2 cellular contexts compared by ENCODE assay signal in the genomic region with DNA sequence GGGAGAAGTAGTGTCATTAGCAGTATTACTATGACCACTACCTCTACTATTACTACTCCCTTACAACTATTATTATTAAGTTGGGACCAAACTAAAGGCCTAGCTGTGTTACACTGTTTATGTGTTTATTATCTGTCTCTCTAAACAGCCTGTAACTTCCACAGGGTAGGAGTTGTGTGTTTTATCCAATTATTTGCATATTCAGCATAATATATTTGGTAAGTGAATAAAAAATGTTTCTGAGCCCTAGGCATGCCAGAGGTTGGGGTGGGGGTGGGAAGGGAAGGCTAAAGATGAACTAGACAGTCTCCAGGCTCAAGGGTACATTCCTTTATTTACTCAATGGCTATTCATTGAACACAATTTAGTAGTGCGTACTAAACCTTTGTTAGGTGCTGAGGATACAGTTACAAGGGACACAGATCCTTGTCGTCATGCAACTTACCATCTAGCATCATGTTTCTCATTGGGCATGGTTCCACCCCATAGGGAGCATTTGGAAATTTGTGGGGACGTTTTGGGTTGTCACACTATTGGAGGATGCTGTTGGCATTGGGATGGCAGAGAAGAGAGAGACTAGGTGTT.
TF ChIP-seq lines count a peak whose summit lies in the region.

No MANE protein-coding gene starts in this region.

TF ChIP-seq in K562, 482 proteins besides CTCF, POLR2A, EP300 and RAD21 (continued from another document and continues in another):
- TF ChIP-seq, protein P1, sequence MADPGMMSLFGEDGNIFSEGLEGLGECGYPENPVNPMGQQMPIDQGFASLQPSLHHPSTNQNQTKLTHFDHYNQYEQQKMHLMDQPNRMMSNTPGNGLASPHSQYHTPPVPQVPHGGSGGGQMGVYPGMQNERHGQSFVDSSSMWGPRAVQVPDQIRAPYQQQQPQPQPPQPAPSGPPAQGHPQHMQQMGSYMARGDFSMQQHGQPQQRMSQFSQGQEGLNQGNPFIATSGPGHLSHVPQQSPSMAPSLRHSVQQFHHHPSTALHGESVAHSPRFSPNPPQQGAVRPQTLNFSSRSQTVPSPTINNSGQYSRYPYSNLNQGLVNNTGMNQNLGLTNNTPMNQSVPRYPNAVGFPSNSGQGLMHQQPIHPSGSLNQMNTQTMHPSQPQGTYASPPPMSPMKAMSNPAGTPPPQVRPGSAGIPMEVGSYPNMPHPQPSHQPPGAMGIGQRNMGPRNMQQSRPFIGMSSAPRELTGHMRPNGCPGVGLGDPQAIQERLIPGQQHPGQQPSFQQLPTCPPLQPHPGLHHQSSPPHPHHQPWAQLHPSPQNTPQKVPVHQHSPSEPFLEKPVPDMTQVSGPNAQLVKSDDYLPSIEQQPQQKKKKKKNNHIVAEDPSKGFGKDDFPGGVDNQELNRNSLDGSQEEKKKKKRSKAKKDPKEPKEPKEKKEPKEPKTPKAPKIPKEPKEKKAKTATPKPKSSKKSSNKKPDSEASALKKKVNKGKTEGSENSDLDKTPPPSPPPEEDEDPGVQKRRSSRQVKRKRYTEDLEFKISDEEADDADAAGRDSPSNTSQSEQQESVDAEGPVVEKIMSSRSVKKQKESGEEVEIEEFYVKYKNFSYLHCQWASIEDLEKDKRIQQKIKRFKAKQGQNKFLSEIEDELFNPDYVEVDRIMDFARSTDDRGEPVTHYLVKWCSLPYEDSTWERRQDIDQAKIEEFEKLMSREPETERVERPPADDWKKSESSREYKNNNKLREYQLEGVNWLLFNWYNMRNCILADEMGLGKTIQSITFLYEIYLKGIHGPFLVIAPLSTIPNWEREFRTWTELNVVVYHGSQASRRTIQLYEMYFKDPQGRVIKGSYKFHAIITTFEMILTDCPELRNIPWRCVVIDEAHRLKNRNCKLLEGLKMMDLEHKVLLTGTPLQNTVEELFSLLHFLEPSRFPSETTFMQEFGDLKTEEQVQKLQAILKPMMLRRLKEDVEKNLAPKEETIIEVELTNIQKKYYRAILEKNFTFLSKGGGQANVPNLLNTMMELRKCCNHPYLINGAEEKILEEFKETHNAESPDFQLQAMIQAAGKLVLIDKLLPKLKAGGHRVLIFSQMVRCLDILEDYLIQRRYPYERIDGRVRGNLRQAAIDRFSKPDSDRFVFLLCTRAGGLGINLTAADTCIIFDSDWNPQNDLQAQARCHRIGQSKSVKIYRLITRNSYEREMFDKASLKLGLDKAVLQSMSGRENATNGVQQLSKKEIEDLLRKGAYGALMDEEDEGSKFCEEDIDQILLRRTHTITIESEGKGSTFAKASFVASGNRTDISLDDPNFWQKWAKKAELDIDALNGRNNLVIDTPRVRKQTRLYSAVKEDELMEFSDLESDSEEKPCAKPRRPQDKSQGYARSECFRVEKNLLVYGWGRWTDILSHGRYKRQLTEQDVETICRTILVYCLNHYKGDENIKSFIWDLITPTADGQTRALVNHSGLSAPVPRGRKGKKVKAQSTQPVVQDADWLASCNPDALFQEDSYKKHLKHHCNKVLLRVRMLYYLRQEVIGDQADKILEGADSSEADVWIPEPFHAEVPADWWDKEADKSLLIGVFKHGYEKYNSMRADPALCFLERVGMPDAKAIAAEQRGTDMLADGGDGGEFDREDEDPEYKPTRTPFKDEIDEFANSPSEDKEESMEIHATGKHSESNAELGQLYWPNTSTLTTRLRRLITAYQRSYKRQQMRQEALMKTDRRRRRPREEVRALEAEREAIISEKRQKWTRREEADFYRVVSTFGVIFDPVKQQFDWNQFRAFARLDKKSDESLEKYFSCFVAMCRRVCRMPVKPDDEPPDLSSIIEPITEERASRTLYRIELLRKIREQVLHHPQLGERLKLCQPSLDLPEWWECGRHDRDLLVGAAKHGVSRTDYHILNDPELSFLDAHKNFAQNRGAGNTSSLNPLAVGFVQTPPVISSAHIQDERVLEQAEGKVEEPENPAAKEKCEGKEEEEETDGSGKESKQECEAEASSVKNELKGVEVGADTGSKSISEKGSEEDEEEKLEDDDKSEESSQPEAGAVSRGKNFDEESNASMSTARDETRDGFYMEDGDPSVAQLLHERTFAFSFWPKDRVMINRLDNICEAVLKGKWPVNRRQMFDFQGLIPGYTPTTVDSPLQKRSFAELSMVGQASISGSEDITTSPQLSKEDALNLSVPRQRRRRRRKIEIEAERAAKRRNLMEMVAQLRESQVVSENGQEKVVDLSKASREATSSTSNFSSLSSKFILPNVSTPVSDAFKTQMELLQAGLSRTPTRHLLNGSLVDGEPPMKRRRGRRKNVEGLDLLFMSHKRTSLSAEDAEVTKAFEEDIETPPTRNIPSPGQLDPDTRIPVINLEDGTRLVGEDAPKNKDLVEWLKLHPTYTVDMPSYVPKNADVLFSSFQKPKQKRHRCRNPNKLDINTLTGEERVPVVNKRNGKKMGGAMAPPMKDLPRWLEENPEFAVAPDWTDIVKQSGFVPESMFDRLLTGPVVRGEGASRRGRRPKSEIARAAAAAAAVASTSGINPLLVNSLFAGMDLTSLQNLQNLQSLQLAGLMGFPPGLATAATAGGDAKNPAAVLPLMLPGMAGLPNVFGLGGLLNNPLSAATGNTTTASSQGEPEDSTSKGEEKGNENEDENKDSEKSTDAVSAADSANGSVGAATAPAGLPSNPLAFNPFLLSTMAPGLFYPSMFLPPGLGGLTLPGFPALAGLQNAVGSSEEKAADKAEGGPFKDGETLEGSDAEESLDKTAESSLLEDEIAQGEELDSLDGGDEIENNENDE (IDR thresholded peaks at IDR 0.05; ENCODE audit: low read depth, low read length), result no peak
- TF ChIP-seq, protein P2, sequence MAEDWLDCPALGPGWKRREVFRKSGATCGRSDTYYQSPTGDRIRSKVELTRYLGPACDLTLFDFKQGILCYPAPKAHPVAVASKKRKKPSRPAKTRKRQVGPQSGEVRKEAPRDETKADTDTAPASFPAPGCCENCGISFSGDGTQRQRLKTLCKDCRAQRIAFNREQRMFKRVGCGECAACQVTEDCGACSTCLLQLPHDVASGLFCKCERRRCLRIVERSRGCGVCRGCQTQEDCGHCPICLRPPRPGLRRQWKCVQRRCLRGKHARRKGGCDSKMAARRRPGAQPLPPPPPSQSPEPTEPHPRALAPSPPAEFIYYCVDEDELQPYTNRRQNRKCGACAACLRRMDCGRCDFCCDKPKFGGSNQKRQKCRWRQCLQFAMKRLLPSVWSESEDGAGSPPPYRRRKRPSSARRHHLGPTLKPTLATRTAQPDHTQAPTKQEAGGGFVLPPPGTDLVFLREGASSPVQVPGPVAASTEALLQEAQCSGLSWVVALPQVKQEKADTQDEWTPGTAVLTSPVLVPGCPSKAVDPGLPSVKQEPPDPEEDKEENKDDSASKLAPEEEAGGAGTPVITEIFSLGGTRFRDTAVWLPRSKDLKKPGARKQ (CRISPR knock-in tag; IDR thresholded peaks at IDR 0.05), result no peak
- TF ChIP-seq SRF (CRISPR knock-in tag; IDR thresholded peaks at IDR 0.05) (no peak), HNRNPL (IDR thresholded peaks at IDR 0.05; ENCODE audit: low read depth, low read length) (no peak), PML (IDR thresholded peaks at IDR 0.05; ENCODE audit: low read length) (no peak)
- TF ChIP-seq, protein P3, sequence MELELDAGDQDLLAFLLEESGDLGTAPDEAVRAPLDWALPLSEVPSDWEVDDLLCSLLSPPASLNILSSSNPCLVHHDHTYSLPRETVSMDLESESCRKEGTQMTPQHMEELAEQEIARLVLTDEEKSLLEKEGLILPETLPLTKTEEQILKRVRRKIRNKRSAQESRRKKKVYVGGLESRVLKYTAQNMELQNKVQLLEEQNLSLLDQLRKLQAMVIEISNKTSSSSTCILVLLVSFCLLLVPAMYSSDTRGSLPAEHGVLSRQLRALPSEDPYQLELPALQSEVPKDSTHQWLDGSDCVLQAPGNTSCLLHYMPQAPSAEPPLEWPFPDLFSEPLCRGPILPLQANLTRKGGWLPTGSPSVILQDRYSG (tag; conservative IDR thresholded peaks at IDR 0.05; ENCODE audit: low read depth), result no peak

TF ChIP-seq in HepG2, 621 proteins besides CTCF, POLR2A, EP300 and RAD21 (continued from another document and continues in another):
- 0 out of 2 replicates have a peak, but pooled peaks have one; percentile 25 for TF ChIP-seq ZNF644 (CRISPR knock-in tag; IDR thresholded peaks at IDR 0.05; ENCODE audit: low read depth)
- no peak for TF ChIP-seq ZNF572 (CRISPR knock-in tag; IDR thresholded peaks at IDR 0.05)
- TF ChIP-seq, protein P4, sequence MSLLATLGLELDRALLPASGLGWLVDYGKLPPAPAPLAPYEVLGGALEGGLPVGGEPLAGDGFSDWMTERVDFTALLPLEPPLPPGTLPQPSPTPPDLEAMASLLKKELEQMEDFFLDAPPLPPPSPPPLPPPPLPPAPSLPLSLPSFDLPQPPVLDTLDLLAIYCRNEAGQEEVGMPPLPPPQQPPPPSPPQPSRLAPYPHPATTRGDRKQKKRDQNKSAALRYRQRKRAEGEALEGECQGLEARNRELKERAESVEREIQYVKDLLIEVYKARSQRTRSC (CRISPR knock-in tag; IDR thresholded peaks at IDR 0.05; ENCODE audit: low read depth), result no peak
- no peak; the same call in 1 of the 2 replicates for TF ChIP-seq HDAC1 (CRISPR knock-in tag; IDR thresholded peaks at IDR 0.05)
- no peak for TF ChIP-seq ATAD3A (CRISPR knock-in tag; IDR thresholded peaks at IDR 0.05)
- TF ChIP-seq, protein P5, sequence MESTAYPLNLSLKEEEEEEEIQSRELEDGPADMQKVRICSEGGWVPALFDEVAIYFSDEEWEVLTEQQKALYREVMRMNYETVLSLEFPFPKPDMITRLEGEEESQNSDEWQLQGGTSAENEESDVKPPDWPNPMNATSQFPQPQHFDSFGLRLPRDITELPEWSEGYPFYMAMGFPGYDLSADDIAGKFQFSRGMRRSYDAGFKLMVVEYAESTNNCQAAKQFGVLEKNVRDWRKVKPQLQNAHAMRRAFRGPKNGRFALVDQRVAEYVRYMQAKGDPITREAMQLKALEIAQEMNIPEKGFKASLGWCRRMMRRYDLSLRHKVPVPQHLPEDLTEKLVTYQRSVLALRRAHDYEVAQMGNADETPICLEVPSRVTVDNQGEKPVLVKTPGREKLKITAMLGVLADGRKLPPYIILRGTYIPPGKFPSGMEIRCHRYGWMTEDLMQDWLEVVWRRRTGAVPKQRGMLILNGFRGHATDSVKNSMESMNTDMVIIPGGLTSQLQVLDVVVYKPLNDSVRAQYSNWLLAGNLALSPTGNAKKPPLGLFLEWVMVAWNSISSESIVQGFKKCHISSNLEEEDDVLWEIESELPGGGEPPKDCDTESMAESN (CRISPR knock-in tag; conservative IDR thresholded peaks at IDR 0.05), result 0 out of 2 replicates have a peak, but pooled peaks have one; percentile 36
- TF ChIP-seq AKAP8 (CRISPR knock-in tag; IDR thresholded peaks at IDR 0.05), result no peak
- TF ChIP-seq EHMT2 (IDR thresholded peaks at IDR 0.05; ENCODE audit: borderline replicate concordance, low read depth, low read length), result 0 out of 2 replicates have a peak, but pooled peaks have one; percentile 25
- TF ChIP-seq KDM1A (CRISPR knock-in tag; IDR thresholded peaks at IDR 0.05), result no peak
- no peak for TF ChIP-seq SSRP1 (CRISPR knock-in tag; IDR thresholded peaks at IDR 0.05)
- TF ChIP-seq, protein P6, sequence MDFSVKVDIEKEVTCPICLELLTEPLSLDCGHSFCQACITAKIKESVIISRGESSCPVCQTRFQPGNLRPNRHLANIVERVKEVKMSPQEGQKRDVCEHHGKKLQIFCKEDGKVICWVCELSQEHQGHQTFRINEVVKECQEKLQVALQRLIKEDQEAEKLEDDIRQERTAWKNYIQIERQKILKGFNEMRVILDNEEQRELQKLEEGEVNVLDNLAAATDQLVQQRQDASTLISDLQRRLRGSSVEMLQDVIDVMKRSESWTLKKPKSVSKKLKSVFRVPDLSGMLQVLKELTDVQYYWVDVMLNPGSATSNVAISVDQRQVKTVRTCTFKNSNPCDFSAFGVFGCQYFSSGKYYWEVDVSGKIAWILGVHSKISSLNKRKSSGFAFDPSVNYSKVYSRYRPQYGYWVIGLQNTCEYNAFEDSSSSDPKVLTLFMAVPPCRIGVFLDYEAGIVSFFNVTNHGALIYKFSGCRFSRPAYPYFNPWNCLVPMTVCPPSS (IDR thresholded peaks at IDR 0.05), result no peak
- TF ChIP-seq PRMT3 (CRISPR knock-in tag; IDR thresholded peaks at IDR 0.05; ENCODE audit: borderline replicate concordance, low read depth), result no peak
- TF ChIP-seq HNF4A (CRISPR knock-in tag; IDR thresholded peaks at IDR 0.05), result peak; percentile 63
- peak; percentile 81 for TF ChIP-seq FOXA3 (CRISPR knock-in tag; IDR thresholded peaks at IDR 0.05)
- peak; percentile 78 for TF ChIP-seq ZMYM4 (CRISPR knock-in tag; IDR thresholded peaks at IDR 0.05)
- TF ChIP-seq HMG20A (CRISPR knock-in tag; IDR thresholded peaks at IDR 0.05; ENCODE audit: borderline replicate concordance), result peak; percentile 28; the same call in 1 of the 2 replicates
- TF ChIP-seq, protein P7, sequence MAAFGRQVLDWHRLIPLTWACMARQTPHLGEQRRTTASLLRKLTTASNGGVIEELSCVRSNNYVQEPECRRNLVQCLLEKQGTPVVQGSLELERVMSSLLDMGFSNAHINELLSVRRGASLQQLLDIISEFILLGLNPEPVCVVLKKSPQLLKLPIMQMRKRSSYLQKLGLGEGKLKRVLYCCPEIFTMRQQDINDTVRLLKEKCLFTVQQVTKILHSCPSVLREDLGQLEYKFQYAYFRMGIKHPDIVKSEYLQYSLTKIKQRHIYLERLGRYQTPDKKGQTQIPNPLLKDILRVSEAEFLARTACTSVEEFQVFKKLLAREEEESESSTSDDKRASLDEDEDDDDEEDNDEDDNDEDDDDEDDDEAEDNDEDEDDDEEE (CRISPR knock-in tag; IDR thresholded peaks at IDR 0.05), result no peak
- no peak for TF ChIP-seq ZNF724P (CRISPR knock-in tag; IDR thresholded peaks at IDR 0.05; ENCODE audit: borderline replicate concordance)
- TF ChIP-seq, protein P8, sequence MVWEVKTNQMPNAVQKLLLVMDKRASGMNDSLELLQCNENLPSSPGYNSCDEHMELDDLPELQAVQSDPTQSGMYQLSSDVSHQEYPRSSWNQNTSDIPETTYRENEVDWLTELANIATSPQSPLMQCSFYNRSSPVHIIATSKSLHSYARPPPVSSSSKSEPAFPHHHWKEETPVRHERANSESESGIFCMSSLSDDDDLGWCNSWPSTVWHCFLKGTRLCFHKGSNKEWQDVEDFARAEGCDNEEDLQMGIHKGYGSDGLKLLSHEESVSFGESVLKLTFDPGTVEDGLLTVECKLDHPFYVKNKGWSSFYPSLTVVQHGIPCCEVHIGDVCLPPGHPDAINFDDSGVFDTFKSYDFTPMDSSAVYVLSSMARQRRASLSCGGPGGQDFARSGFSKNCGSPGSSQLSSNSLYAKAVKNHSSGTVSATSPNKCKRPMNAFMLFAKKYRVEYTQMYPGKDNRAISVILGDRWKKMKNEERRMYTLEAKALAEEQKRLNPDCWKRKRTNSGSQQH (CRISPR knock-in tag; IDR thresholded peaks at IDR 0.05; ENCODE audit: low read depth), result no peak
- no peak for TF ChIP-seq CCAR2 (optimal IDR thresholded peaks at IDR 0.05; ENCODE audit: low read depth, low read length)
- TF ChIP-seq, protein P9, sequence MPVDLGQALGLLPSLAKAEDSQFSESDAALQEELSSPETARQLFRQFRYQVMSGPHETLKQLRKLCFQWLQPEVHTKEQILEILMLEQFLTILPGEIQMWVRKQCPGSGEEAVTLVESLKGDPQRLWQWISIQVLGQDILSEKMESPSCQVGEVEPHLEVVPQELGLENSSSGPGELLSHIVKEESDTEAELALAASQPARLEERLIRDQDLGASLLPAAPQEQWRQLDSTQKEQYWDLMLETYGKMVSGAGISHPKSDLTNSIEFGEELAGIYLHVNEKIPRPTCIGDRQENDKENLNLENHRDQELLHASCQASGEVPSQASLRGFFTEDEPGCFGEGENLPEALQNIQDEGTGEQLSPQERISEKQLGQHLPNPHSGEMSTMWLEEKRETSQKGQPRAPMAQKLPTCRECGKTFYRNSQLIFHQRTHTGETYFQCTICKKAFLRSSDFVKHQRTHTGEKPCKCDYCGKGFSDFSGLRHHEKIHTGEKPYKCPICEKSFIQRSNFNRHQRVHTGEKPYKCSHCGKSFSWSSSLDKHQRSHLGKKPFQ (CRISPR knock-in tag; IDR thresholded peaks at IDR 0.05; ENCODE audit: insufficient replicate concordance), result no peak
- no peak for TF ChIP-seq SETDB1 (CRISPR knock-in tag; IDR thresholded peaks at IDR 0.05; ENCODE audit: borderline replicate concordance)
- TF ChIP-seq ZNF83 (CRISPR knock-in tag; IDR thresholded peaks at IDR 0.05; ENCODE audit: borderline replicate concordance), result no peak
- TF ChIP-seq ZC3H4 (CRISPR knock-in tag; IDR thresholded peaks at IDR 0.05; ENCODE audit: borderline replicate concordance), result no peak
- no peak for TF ChIP-seq KLF6 (CRISPR knock-in tag; IDR thresholded peaks at IDR 0.05)
